Comparison of ENCODE assay signal across 10 cellular contexts in genomic region chr1:221809101-221810029, GRCh38.
A peak's percentile ranks its signal among the peaks of the same experiment; 100 is the strongest.
DNase-seq lines count a peak whose midpoint lies in the region; ATAC-seq and TF ChIP-seq lines count a peak whose summit lies in the region.
"Had no signal": no experiment of that assay in that cellular context is flagged by ENCODE, and none has a peak within 500 bp of the region (broad histone marks: within the 10 kb centered on the region; RNA-seq: fewer than 3 reads in every experiment).

No MANE protein-coding gene starts in this region.

- in situ Hi-C loops in GM13977 (cut with MboI; ENCODE audit: low pct_unique_long_range_greater_than_20kb, low sequenced_read_pairs, unreplicated experiment) = no loop called here

- peak overlapping the region; percentile 9 for H2AFZ ChIP-seq in osteoblast (ENCODE audit: low read length)

- H4K20me1 ChIP-seq in osteoblast (ENCODE audit: insufficient read depth, low read length) = no peaks in the 10 kb centered on the region

- peaks cover 26% of the 10 kb centered on the region for H3K4me1 Mint-ChIP-seq in T-helper 2 cell treated with Interferon-gamma antibody and Interleukin-4, amounts not matched to agents 5 μg/mL and 100 μg/mL, for 36 hours (ENCODE audit: low read depth)

- H3K4me3 ChIP-seq in osteoblast (ENCODE audit: insufficient read depth, low read length) = no peak overlapping the region
- H3K4me3 ChIP-seq in esophagus muscularis mucosa = no peak overlapping the region
- H3K4me3 ChIP-seq: cardiac muscle cell, right lobe of liver had no signal

- H3K4me2 ChIP-seq in osteoblast (ENCODE audit: insufficient read depth, low read length) = no peak overlapping the region

- H3K27me3 ChIP-seq in osteoblast (ENCODE audit: insufficient read depth, low read length) = no peaks in the 10 kb centered on the region
- H3K27me3 ChIP-seq in esophagus muscularis mucosa = no peaks in the 10 kb centered on the region
- H3K27me3 ChIP-seq: cardiac muscle cell, right lobe of liver had no signal

- peak overlapping the region; percentile 63 for H3K27ac ChIP-seq in osteoblast (ENCODE audit: low read depth, low read length)
- H3K27ac ChIP-seq in esophagus muscularis mucosa (replicated peaks in 1 of 4) = no peak overlapping the region
- H3K27ac ChIP-seq: cardiac muscle cell, right lobe of liver had no signal

- TF ChIP-seq POLR2A in esophagus muscularis mucosa (IDR thresholded peaks at IDR 0.05; ENCODE audit: low read depth) = no peak

- H3K27ac Mint-ChIP-seq in T-helper 2 cell treated with Interferon-gamma antibody and Interleukin-4, amounts not matched to agents 5 μg/mL and 100 μg/mL, for 36 hours = peak overlapping the region; percentile 8

- TF ChIP-seq EP300 in esophagus muscularis mucosa (IDR thresholded peaks at IDR 0.05) = no peak

- peaks cover 3% of the 10 kb centered on the region for H3K36me3 Mint-ChIP-seq in T-helper 2 cell treated with Interferon-gamma antibody and Interleukin-4, amounts not matched to agents 5 μg/mL and 100 μg/mL, for 36 hours (ENCODE audit: low read depth)

- peak; percentile 61 for ATAC-seq in HG03097 (IDR thresholded peaks at IDR 0.05; ENCODE audit: low FRiP score, unreplicated experiment)

- H3K27me3 Mint-ChIP-seq in T-helper 2 cell treated with Interferon-gamma antibody and Interleukin-4, amounts not matched to agents 5 μg/mL and 100 μg/mL, for 36 hours (ENCODE audit: low read depth) = peaks cover 6% of the 10 kb centered on the region

- H3K79me2 ChIP-seq in osteoblast (ENCODE audit: insufficient read depth, low read length) = no peaks in the 10 kb centered on the region

- 67% methylated on average over 12 of the region's 12 CpGs for WGBS in esophagus muscularis mucosa

- H3K36me3 ChIP-seq in osteoblast (ENCODE audit: insufficient read depth, low read length) (no peaks in the 10 kb centered on the region), esophagus muscularis mucosa (no peaks in the 10 kb centered on the region)
- H3K36me3 ChIP-seq: cardiac muscle cell, right lobe of liver had no signal

- peaks cover 13% of the 10 kb centered on the region for H3K4me1 ChIP-seq in osteoblast (ENCODE audit: insufficient read depth, low read length)
- no peaks in the 10 kb centered on the region for H3K4me1 ChIP-seq in esophagus muscularis mucosa
- H3K4me1 ChIP-seq: right lobe of liver had no signal

- H3K9me3 ChIP-seq in osteoblast (ENCODE audit: low read depth, low read length) = no peaks in the 10 kb centered on the region
- H3K9me3 ChIP-seq in esophagus muscularis mucosa = no peaks in the 10 kb centered on the region
- H3K9me3 ChIP-seq: right lobe of liver had no signal

- intact Hi-C loops in esophagus muscularis mucosa (cut with DNase I) = no loop called here

- no peaks in the 10 kb centered on the region for H3K9me3 Mint-ChIP-seq in T-helper 2 cell treated with Interferon-gamma antibody and Interleukin-4, amounts not matched to agents 5 μg/mL and 100 μg/mL, for 36 hours

- no peak for TF ChIP-seq CTCF in osteoblast (IDR thresholded peaks at IDR 0.05; ENCODE audit: extremely low read depth, low read depth, low read length)
- TF ChIP-seq CTCF in esophagus muscularis mucosa (IDR thresholded peaks at IDR 0.05) = no peak
- TF ChIP-seq CTCF in GM13977 (IDR thresholded peaks at IDR 0.05; ENCODE audit: extremely low read depth, insufficient read depth, missing control alignments) = no peak

- peak overlapping the region; percentile 45 for H3K4me3 Mint-ChIP-seq in T-helper 2 cell treated with Interferon-gamma antibody and Interleukin-4, amounts not matched to agents 5 μg/mL and 100 μg/mL, for 36 hours

- peak; percentile 51 for DNase-seq in SKM-1 treated with dmso at 0.1 percent for 144 hours (lab: John Stamatoyannopoulos, UW; ENCODE audit: unreplicated experiment)
- DNase-seq in SKM-1 (lab: John Stamatoyannopoulos, UW; ENCODE audit: unreplicated experiment) = no peak
- no peak for DNase-seq in T-helper 2 cell treated with Interferon-gamma antibody and Interleukin-4, amounts not matched to agents 5 μg/mL and 100 μg/mL, for 36 hours (ENCODE audit: low spot score)
- no peak for DNase-seq in osteoblast (ENCODE audit: insufficient read length, low spot score, missing footprints)
- DNase-seq in esophagus muscularis mucosa (ENCODE audit: extremely low spot score) = no peak
- no peak for DNase-seq in dedifferentiated amniotic fluid mesenchymal stem cell (ENCODE audit: extremely low spot score)
- no peak for DNase-seq in GM13977 (ENCODE audit: low spot score)
- DNase-seq: right lobe of liver had no signal
